Comparison of ENCODE assay signal across 1 cellular context in genomic region chr15:68427366-68427765, GRCh38.
TF ChIP-seq lines count a peak whose summit lies in the region.

No MANE protein-coding gene starts in this region.

TF ChIP-seq in IMR-90, 13 proteins besides CTCF, POLR2A, EP300 and RAD21:
- no peak for TF ChIP-seq USF2 (IDR thresholded peaks at IDR 0.05; ENCODE audit: low read depth, low read length)
- TF ChIP-seq BHLHE40 (IDR thresholded peaks at IDR 0.05; ENCODE audit: low read depth, low read length): no peak
- no peak for TF ChIP-seq NFE2L2 (IDR thresholded peaks at IDR 0.05; ENCODE audit: low read depth, low read length)
